ENCODE assay signal across 8 cellular contexts in the genomic region with DNA sequence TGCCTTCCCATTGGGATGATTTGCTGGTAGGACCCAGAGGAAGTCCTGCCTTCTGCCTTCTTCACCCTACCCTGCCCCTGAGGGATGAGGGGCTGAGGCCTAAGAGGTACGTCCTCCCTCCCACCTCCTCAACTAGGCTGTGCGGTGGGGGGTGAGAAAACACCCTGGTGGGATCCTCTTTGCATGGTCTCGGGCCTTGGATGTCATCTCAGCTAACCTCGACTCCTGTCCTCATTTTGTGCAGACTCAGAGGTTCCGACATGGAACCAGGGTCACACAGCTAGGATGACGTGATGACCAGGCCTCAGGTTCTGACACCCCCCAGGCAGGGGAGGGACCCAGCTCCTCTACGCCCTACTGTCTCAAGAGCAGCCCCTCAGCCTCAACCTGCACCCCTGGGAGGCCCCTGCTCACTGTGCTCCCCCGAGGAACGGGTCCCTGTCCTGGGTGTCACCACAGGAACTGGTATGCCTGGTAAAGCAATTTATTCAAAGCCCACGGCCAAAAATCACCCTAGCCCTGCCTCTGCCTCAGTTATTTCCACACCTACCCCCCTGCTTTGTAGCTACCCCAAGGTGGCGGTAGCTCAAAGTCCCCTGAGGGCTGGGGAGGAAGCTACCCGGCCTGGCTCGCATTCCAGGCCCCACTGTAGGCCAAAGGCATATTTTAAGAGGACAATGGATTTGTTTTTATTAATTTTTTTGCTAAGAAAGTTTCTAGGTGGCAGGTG. TPM values are rescaled to one million over a fixed set of nuclear protein-coding genes. Genes with fewer than 3 reads are reported as not detected.
A peak's percentile ranks its signal among the peaks of the same experiment; 100 is the strongest.
DNase-seq lines count a peak whose midpoint lies in the region; ATAC-seq lines count a peak whose summit lies in the region.

No MANE protein-coding gene starts in this region.

- intact Hi-C loops in dendritic cell treated with granulocyte-macrophage colony-stimulating factor and Interleukin-4, amounts not matched to agents 40 ng/mL and 50 ng/mL, for 4 days (cut with micrococcal nuclease) = no loop called here

- H3K36me3 Mint-ChIP-seq in dendritic cell treated with granulocyte-macrophage colony-stimulating factor and Interleukin-4, amounts not matched to agents 40 ng/mL and 50 ng/mL, for 4 days (ENCODE audit: low read depth) = peaks cover 99% of the 10 kb centered on the region
- no peaks in the 10 kb centered on the region for H3K36me3 Mint-ChIP-seq in natural killer cell treated with Interleukin-12 subunit alpha and Interleukin-12 subunit beta and Interleukin-15 and Interleukin-18, amount 100 ng/mL, for 72 hours

- H3K27ac Mint-ChIP-seq in stimulated activated naive CD8-positive, alpha-beta T cell treated with anti-CD3 and anti-CD28 coated beads, Interleukin-15, amount 100 ng/mL, for 72 hours = peak overlapping the region; percentile 14 to 96
- H3K27ac Mint-ChIP-seq in dendritic cell treated with granulocyte-macrophage colony-stimulating factor and Interleukin-4, amounts not matched to agents 40 ng/mL and 50 ng/mL, for 4 days = peak overlapping the region; percentile 9
- peak overlapping the region; percentile 67 to 81 for H3K27ac Mint-ChIP-seq in natural killer cell treated with Interleukin-12 subunit alpha and Interleukin-12 subunit beta and Interleukin-15 and Interleukin-18, amount 100 ng/mL, for 72 hours

- ATAC-seq in stimulated activated naive CD8-positive, alpha-beta T cell treated with anti-CD3 and anti-CD28 coated beads, Interleukin-15, amount 100 ng/mL, for 72 hours = no peak
- ATAC-seq in stimulated activated naive CD8-positive, alpha-beta T cell treated with anti-CD3 and anti-CD28 coated beads, Interleukin-15, Interleukin-2, amounts not matched to agents 100 U/mL and 50 U/mL, for 24 hours = no peak
- ATAC-seq in natural killer cell treated with Interleukin-12 subunit alpha and Interleukin-12 subunit beta and Interleukin-15 and Interleukin-18, amount 100 ng/mL, for 72 hours = no peak
- ATAC-seq in HG03565 (IDR thresholded peaks at IDR 0.05; ENCODE audit: unreplicated experiment) = no peak

- no peak for DNase-seq in stimulated activated naive CD8-positive, alpha-beta T cell treated with anti-CD3 and anti-CD28 coated beads, Interleukin-15, amount 100 ng/mL, for 72 hours
- no peak for DNase-seq in stimulated activated naive CD8-positive, alpha-beta T cell treated with anti-CD3 and anti-CD28 coated beads, Interleukin-15, Interleukin-2, amounts not matched to agents 100 U/mL and 50 U/mL, for 24 hours
- no peak for DNase-seq in natural killer cell treated with Interleukin-12 subunit alpha and Interleukin-12 subunit beta and Interleukin-15 and Interleukin-18, amount 100 ng/mL, for 72 hours (ENCODE audit: low spot score)
- DNase-seq in DMS 273 treated with DMSO at 0.1 percent for 48 hours (lab: John Stamatoyannopoulos, UW) (no peak), MV-4-11 (lab: John Stamatoyannopoulos, UW) (no peak), foreskin melanocyte (no peak)

- peaks cover 56% of the 10 kb centered on the region for H3K4me1 Mint-ChIP-seq in stimulated activated naive CD8-positive, alpha-beta T cell treated with anti-CD3 and anti-CD28 coated beads, Interleukin-15, amount 100 ng/mL, for 72 hours
- H3K4me1 Mint-ChIP-seq in dendritic cell treated with granulocyte-macrophage colony-stimulating factor and Interleukin-4, amounts not matched to agents 40 ng/mL and 50 ng/mL, for 4 days (ENCODE audit: low read depth) = peaks cover 18% of the 10 kb centered on the region
- peaks cover 0 to 12% of the 10 kb centered on the region in 2 donors for H3K4me1 Mint-ChIP-seq in natural killer cell treated with Interleukin-12 subunit alpha and Interleukin-12 subunit beta and Interleukin-15 and Interleukin-18, amount 100 ng/mL, for 72 hours (ENCODE audit: low read depth in 2 of 2)

- no peaks in the 10 kb centered on the region for H3K27me3 Mint-ChIP-seq in stimulated activated naive CD8-positive, alpha-beta T cell treated with anti-CD3 and anti-CD28 coated beads, Interleukin-15, amount 100 ng/mL, for 72 hours
- no peaks in the 10 kb centered on the region for H3K27me3 Mint-ChIP-seq in dendritic cell treated with granulocyte-macrophage colony-stimulating factor and Interleukin-4, amounts not matched to agents 40 ng/mL and 50 ng/mL, for 4 days
- H3K27me3 Mint-ChIP-seq in natural killer cell treated with Interleukin-12 subunit alpha and Interleukin-12 subunit beta and Interleukin-15 and Interleukin-18, amount 100 ng/mL, for 72 hours = no peaks in the 10 kb centered on the region

- peak overlapping the region in 1 of 2 donors; percentile 18 for H3K4me3 Mint-ChIP-seq in stimulated activated naive CD8-positive, alpha-beta T cell treated with anti-CD3 and anti-CD28 coated beads, Interleukin-15, amount 100 ng/mL, for 72 hours
- no peak overlapping the region for H3K4me3 Mint-ChIP-seq in dendritic cell treated with granulocyte-macrophage colony-stimulating factor and Interleukin-4, amounts not matched to agents 40 ng/mL and 50 ng/mL, for 4 days
- no peak overlapping the region for H3K4me3 Mint-ChIP-seq in natural killer cell treated with Interleukin-12 subunit alpha and Interleukin-12 subunit beta and Interleukin-15 and Interleukin-18, amount 100 ng/mL, for 72 hours

- H3K9me3 Mint-ChIP-seq in stimulated activated naive CD8-positive, alpha-beta T cell treated with anti-CD3 and anti-CD28 coated beads, Interleukin-15, amount 100 ng/mL, for 72 hours = no peaks in the 10 kb centered on the region
- no peaks in the 10 kb centered on the region for H3K9me3 Mint-ChIP-seq in dendritic cell treated with granulocyte-macrophage colony-stimulating factor and Interleukin-4, amounts not matched to agents 40 ng/mL and 50 ng/mL, for 4 days
- no peaks in the 10 kb centered on the region for H3K9me3 Mint-ChIP-seq in natural killer cell treated with Interleukin-12 subunit alpha and Interleukin-12 subunit beta and Interleukin-15 and Interleukin-18, amount 100 ng/mL, for 72 hours

RNA-seq across cellular contexts. Expression of a gene that starts 17.5 kb away (rescaled TPM):
- 100 to 1,000 TPM; 270 to 289 TPM for total RNA-seq in natural killer cell treated with Interleukin-12 subunit alpha and Interleukin-12 subunit beta and Interleukin-15 and Interleukin-18, amount 100 ng/mL, for 72 hours

RNA-seq across cellular contexts. Expression of a gene that starts 28.4 kb away (rescaled TPM):
- 100 to 1,000 TPM in 1 of 2 donors, 10 to 100 TPM in 1; 73.8 to 101 TPM for total RNA-seq in natural killer cell treated with Interleukin-12 subunit alpha and Interleukin-12 subunit beta and Interleukin-15 and Interleukin-18, amount 100 ng/mL, for 72 hours

RNA-seq across cellular contexts. Expression of a gene that starts 42.1 kb away (rescaled TPM):
- 10 to 100 TPM; 30.6 to 39.8 TPM for total RNA-seq in natural killer cell treated with Interleukin-12 subunit alpha and Interleukin-12 subunit beta and Interleukin-15 and Interleukin-18, amount 100 ng/mL, for 72 hours

RNA-seq across cellular contexts. Expression of a gene that starts 51.7 kb away (rescaled TPM):
- total RNA-seq in natural killer cell treated with Interleukin-12 subunit alpha and Interleukin-12 subunit beta and Interleukin-15 and Interleukin-18, amount 100 ng/mL, for 72 hours = 1 to 10 TPM; 1.6 to 2.1 TPM

Comparison
In these comparisons a context has a peak if more than half of its experiments do, and no peak if none do; other contexts are left out.
1. H3K27ac Mint-ChIP-seq: peak in every context shown above with its lines; median percentile 74 in natural killer cell treated with Interleukin-12 subunit alpha and Interleukin-12 subunit beta and Interleukin-15 and Interleukin-18, amount 100 ng/mL, for 72 hours; 55 in stimulated activated naive CD8-positive, alpha-beta T cell treated with anti-CD3 and anti-CD28 coated beads, Interleukin-15, amount 100 ng/mL, for 72 hours; 9 in dendritic cell treated with granulocyte-macrophage colony-stimulating factor and Interleukin-4, amounts not matched to agents 40 ng/mL and 50 ng/mL, for 4 days.